ENCODE assay signal across 9 cellular contexts in genomic region chr9:90642570-90643539, GRCh38. TPM values are rescaled to one million over a fixed set of nuclear protein-coding genes. Genes with fewer than 3 reads are reported as not detected.
DNase-seq lines count a peak whose midpoint lies in the region; ATAC-seq and TF ChIP-seq lines count a peak whose summit lies in the region.
"Had no signal": no experiment of that assay in that cellular context is flagged by ENCODE, and none has a peak within 500 bp of the region (broad histone marks: within the 10 kb centered on the region; RNA-seq: fewer than 3 reads in every experiment).

A gene with protein sequence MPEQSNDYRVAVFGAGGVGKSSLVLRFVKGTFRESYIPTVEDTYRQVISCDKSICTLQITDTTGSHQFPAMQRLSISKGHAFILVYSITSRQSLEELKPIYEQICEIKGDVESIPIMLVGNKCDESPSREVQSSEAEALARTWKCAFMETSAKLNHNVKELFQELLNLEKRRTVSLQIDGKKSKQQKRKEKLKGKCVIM (minus strand): TSS chr9:90642824. CDS start chr9:90613827, 28,997 bp downstream.

- no peaks in the 10 kb centered on the region for H3K36me3 Mint-ChIP-seq in activated naive CD4-positive, alpha-beta T cell treated with anti-CD3 and anti-CD28 coated beads, Interleukin-2, amount 10 ng/mL, durations not matched to agents 7 days and 5 days
- H3K36me3 Mint-ChIP-seq in WTC11, result no peaks in the 10 kb centered on the region

- H3K27ac Mint-ChIP-seq in activated naive CD4-positive, alpha-beta T cell treated with anti-CD3 and anti-CD28 coated beads, Interleukin-2, amount 10 ng/mL, durations not matched to agents 7 days and 5 days, result no peak within 1 kb of the TSS
- H3K27ac Mint-ChIP-seq in WTC11, result no peak within 1 kb of the TSS

- ATAC-seq in WTC11, result peak; percentile 98
- ATAC-seq in HG03442 (IDR thresholded peaks at IDR 0.05; ENCODE audit: unreplicated experiment), result no peak

- no peak within 1 kb of the TSS for H3K27ac ChIP-seq in tibial artery

- peaks cover 0 to 25% of the 10 kb centered on the region in 2 donors for H3K27me3 ChIP-seq in tibial artery

- H3K4me1 Mint-ChIP-seq in activated naive CD4-positive, alpha-beta T cell treated with anti-CD3 and anti-CD28 coated beads, Interleukin-2, amount 10 ng/mL, durations not matched to agents 7 days and 5 days, result peaks cover 4% of the 10 kb centered on the region
- H3K4me1 Mint-ChIP-seq in WTC11, result peaks cover 12% of the 10 kb centered on the region

- no peak for TF ChIP-seq CTCF in WTC11 (IDR thresholded peaks at IDR 0.05)
- TF ChIP-seq CTCF in fibroblast of mammary gland (conservative IDR thresholded peaks at IDR 0.05; ENCODE audit: control insufficient read depth, insufficient read depth, low read depth, low read length), result peak; percentile 40
- no peak for TF ChIP-seq CTCF in tibial artery (IDR thresholded peaks at IDR 0.05)

- no peak within 1 kb of the TSS for H3K4me3 Mint-ChIP-seq in activated naive CD4-positive, alpha-beta T cell treated with anti-CD3 and anti-CD28 coated beads, Interleukin-2, amount 10 ng/mL, durations not matched to agents 7 days and 5 days
- peak within 1 kb of the TSS; percentile 84 for H3K4me3 Mint-ChIP-seq in WTC11

- POLR2A ChIA-PET in WTC11 (lab: Charles Lee), result no interaction called here

- intact Hi-C loops in tibial artery (cut with DNase I; ENCODE audit: low total_unique reads), result no loop called here

- CTCF ChIA-PET in activated naive CD4-positive, alpha-beta T cell treated with anti-CD3 and anti-CD28 coated beads, Interleukin-2, amount 10 ng/mL, durations not matched to agents 7 days and 5 days (lab: Charles Lee), result no interaction called here
- CTCF ChIA-PET in WTC11 (lab: Charles Lee), result interaction anchor here (0.7 to 2.1 kb wide), 7 partner anchors 29 to 501 kb away, joined by 3 to 22 read pairs (median 4); no protein-coding TSS in a partner anchor

- H3K27me3 Mint-ChIP-seq in activated naive CD4-positive, alpha-beta T cell treated with anti-CD3 and anti-CD28 coated beads, Interleukin-2, amount 10 ng/mL, durations not matched to agents 7 days and 5 days, result peaks cover 50% of the 10 kb centered on the region
- H3K27me3 Mint-ChIP-seq in WTC11 (ENCODE audit: low read depth), result peaks cover 29% of the 10 kb centered on the region

- H3K4me3 ChIP-seq in fibroblast of mammary gland (ENCODE audit: control insufficient read depth, low read depth, low read length), result no peak within 1 kb of the TSS
- H3K4me3 ChIP-seq in tibial artery, result peak within 1 kb of the TSS; percentile 14 to 31

- H3K4me1 ChIP-seq in tibial artery, result peaks cover 0 to 9% (median 5%) of the 10 kb centered on the region in 4 donors

- no peaks in the 10 kb centered on the region for H3K9me3 ChIP-seq in tibial artery

- no peaks in the 10 kb centered on the region for H3K36me3 ChIP-seq in tibial artery

- peak; percentile 26 for DNase-seq in activated naive CD4-positive, alpha-beta T cell treated with anti-CD3 and anti-CD28 coated beads, Interleukin-2, amount 10 ng/mL, durations not matched to agents 7 days and 5 days
- no peak for DNase-seq in activated naive CD4-positive, alpha-beta T cell (lab: John Stamatoyannopoulos, UW)
- DNase-seq in NCI-H1417 (lab: John Stamatoyannopoulos, UW), result peak; percentile 87 to 98 (median 95)
- peak; percentile 78 for DNase-seq in WTC11 (ENCODE audit: low spot score)
- DNase-seq in fibroblast of mammary gland (ENCODE audit: low read depth), result peak; percentile 44
- DNase-seq in myocyte (ENCODE audit: low read depth), result peak; percentile 47
- peak; percentile 22 to 65 for DNase-seq in tibial artery

- H3K9me3 Mint-ChIP-seq in activated naive CD4-positive, alpha-beta T cell treated with anti-CD3 and anti-CD28 coated beads, Interleukin-2, amount 10 ng/mL, durations not matched to agents 7 days and 5 days, result no peaks in the 10 kb centered on the region
- H3K9me3 Mint-ChIP-seq in WTC11, result no peaks in the 10 kb centered on the region

TF ChIP-seq in WTC11, 78 proteins besides CTCF, POLR2A, EP300 and RAD21 (continues in another document):
- no peak for TF ChIP-seq RELA (CRISPR knock-in tag; IDR thresholded peaks at IDR 0.05; ENCODE audit: borderline replicate concordance)
- TF ChIP-seq, protein P1, sequence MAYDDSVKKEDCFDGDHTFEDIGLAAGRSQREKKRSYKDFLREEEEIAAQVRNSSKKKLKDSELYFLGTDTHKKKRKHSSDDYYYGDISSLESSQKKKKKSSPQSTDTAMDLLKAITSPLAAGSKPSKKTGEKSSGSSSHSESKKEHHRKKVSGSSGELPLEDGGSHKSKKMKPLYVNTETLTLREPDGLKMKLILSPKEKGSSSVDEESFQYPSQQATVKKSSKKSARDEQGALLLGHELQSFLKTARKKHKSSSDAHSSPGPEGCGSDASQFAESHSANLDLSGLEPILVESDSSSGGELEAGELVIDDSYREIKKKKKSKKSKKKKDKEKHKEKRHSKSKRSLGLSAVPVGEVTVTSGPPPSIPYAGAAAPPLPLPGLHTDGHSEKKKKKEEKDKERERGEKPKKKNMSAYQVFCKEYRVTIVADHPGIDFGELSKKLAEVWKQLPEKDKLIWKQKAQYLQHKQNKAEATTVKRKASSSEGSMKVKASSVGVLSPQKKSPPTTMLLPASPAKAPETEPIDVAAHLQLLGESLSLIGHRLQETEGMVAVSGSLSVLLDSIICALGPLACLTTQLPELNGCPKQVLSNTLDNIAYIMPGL (CRISPR knock-in tag; IDR thresholded peaks at IDR 0.05), result peak; percentile 60; the same call in 1 of the 2 replicates
- TF ChIP-seq CBFB (CRISPR knock-in tag; IDR thresholded peaks at IDR 0.05; ENCODE audit: low read depth), result no peak
- TF ChIP-seq, protein P2, sequence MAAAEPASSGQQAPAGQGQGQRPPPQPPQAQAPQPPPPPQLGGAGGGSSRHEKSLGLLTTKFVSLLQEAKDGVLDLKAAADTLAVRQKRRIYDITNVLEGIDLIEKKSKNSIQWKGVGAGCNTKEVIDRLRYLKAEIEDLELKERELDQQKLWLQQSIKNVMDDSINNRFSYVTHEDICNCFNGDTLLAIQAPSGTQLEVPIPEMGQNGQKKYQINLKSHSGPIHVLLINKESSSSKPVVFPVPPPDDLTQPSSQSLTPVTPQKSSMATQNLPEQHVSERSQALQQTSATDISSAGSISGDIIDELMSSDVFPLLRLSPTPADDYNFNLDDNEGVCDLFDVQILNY (CRISPR knock-in tag; IDR thresholded peaks at IDR 0.05), result no peak
- no peak for TF ChIP-seq ATF6 (CRISPR knock-in tag; IDR thresholded peaks at IDR 0.05)
- no peak for TF ChIP-seq EMX1 (CRISPR knock-in tag; IDR thresholded peaks at IDR 0.05)
- TF ChIP-seq, protein P3, sequence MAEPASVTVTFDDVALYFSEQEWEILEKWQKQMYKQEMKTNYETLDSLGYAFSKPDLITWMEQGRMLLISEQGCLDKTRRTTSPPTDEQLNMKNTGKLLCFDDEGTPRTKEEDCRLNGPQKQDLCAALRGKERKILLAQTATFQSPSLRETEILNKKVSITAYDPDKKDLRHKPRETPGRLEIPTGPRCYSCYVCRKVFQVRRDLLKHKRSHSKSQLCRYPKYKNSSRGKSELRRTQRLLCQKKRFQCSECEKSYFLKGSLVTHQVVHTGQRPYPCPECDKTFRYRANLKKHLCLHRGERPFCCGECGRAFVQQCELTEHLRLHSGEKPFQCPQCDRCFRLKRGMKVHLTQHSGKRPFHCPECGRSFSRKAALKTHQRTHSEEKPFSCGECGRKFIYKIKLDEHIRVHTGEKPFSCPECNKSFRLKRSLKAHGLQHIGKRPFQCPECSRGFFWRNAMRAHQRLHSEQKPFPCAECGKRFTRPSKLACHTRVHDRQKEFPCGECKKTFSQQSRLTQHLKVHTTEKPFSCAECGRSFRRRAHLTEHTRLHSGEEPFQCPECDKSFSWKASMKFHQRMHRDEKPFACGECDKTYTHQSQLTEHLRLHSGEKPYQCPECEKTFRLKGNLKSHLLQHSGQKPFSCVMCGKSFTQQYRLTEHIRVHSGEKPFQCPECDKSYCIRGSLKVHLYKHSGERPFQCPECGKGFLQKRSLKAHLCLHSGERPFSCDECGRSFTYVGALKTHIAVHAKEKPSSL (CRISPR knock-in tag; conservative IDR thresholded peaks at IDR 0.05), result no peak
- TF ChIP-seq, protein P4, sequence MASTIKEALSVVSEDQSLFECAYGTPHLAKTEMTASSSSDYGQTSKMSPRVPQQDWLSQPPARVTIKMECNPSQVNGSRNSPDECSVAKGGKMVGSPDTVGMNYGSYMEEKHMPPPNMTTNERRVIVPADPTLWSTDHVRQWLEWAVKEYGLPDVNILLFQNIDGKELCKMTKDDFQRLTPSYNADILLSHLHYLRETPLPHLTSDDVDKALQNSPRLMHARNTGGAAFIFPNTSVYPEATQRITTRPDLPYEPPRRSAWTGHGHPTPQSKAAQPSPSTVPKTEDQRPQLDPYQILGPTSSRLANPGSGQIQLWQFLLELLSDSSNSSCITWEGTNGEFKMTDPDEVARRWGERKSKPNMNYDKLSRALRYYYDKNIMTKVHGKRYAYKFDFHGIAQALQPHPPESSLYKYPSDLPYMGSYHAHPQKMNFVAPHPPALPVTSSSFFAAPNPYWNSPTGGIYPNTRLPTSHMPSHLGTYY (CRISPR knock-in tag; IDR thresholded peaks at IDR 0.05), result no peak
- no peak for TF ChIP-seq RORB (CRISPR knock-in tag; IDR thresholded peaks at IDR 0.05)
- no peak for TF ChIP-seq MXD4 (CRISPR knock-in tag; IDR thresholded peaks at IDR 0.05; ENCODE audit: borderline replicate concordance)
- TF ChIP-seq KAT7 (CRISPR knock-in tag; IDR thresholded peaks at IDR 0.05; ENCODE audit: borderline replicate concordance), result no peak
- TF ChIP-seq SMAD3 (CRISPR knock-in tag; IDR thresholded peaks at IDR 0.05; ENCODE audit: borderline replicate concordance), result no peak
- TF ChIP-seq FOXP1 (CRISPR knock-in tag; IDR thresholded peaks at IDR 0.05; ENCODE audit: borderline replicate concordance), result no peak
- no peak for TF ChIP-seq IRF2 (CRISPR knock-in tag; IDR thresholded peaks at IDR 0.05; ENCODE audit: borderline replicate concordance, low read depth)

RNA-seq across cellular contexts. Expression of the gene that starts here (rescaled TPM):
- total RNA-seq in WTC11 (2021) (0.27 to 0.35 TPM (median 0.34 TPM) in 3 replicates), myocyte (0.10 and 0.16 TPM in 2 replicates)
- polyA plus RNA-seq in myocyte (2012), result 0.38 TPM
- total RNA-seq: pulmonary artery endothelial cell had no signal

Comparison
In these comparisons a context has a peak if more than half of its experiments do, and no peak if none do; other contexts are left out.
1. DNase-seq: peak in activated naive CD4-positive, alpha-beta T cell treated with anti-CD3 and anti-CD28 coated beads, Interleukin-2, amount 10 ng/mL, durations not matched to agents 7 days and 5 days (single experiment), NCI-H1417 (3 of 3), fibroblast of mammary gland (single experiment) and tibial artery (2 of 2); none in activated naive CD4-positive, alpha-beta T cell (0 of 4).
2. Peak in DNase-seq and ATAC-seq in WTC11; RNA of the gene not detected or under 1 TPM.
3. Peak in DNase-seq in myocyte; RNA of the gene not detected or under 1 TPM.